Comparison of ENCODE assay signal across 9 cellular contexts in genomic region chr17:58328195-58329034, GRCh38.
A peak's percentile ranks its signal among the peaks of the same experiment; 100 is the strongest.
DNase-seq lines count a peak whose midpoint lies in the region; ATAC-seq and TF ChIP-seq lines count a peak whose summit lies in the region.
"Had no signal": no experiment of that assay in that cellular context is flagged by ENCODE, and none has a peak within 500 bp of the region (broad histone marks: within the 10 kb centered on the region; RNA-seq: fewer than 3 reads in every experiment).

TSS of gene TSPOAP1 (minus strand) at chr17:58328795. CDS start at chr17:58327920, 875 bp downstream.

- no peaks in the 10 kb centered on the region for H3K36me3 ChIP-seq in subcutaneous abdominal adipose tissue (ENCODE audit: control insufficient read depth in 5 of 5, insufficient read depth in 5 of 5, low read length in 5 of 5)
- H3K36me3 ChIP-seq: HAP-1 had no signal

- TF ChIP-seq CTCF in nephron (IDR thresholded peaks at IDR 0.05; ENCODE audit: unreplicated experiment in 3 of 3): no peak

- H3K4me1 ChIP-seq in subcutaneous abdominal adipose tissue (ENCODE audit: control insufficient read depth in 5 of 5, insufficient read depth in 5 of 5, low read length in 5 of 5): peaks cover 2 to 44% (median 16%) of the 10 kb centered on the region in 5 donors
- H3K4me1 ChIP-seq: HAP-1 had no signal

- H3K36me3 Mint-ChIP-seq in T-helper 2 cell treated with Interferon-gamma antibody and Interleukin-4, amounts not matched to agents 5 μg/mL and 100 μg/mL, for 36 hours (ENCODE audit: low read depth): peaks cover 51% of the 10 kb centered on the region
- H3K36me3 Mint-ChIP-seq in nephron (ENCODE audit: low read depth): no peaks in the 10 kb centered on the region

- no peaks in the 10 kb centered on the region for H3K9me3 ChIP-seq in subcutaneous abdominal adipose tissue (ENCODE audit: control insufficient read depth in 5 of 5, low read length in 5 of 5)
- H3K9me3 ChIP-seq: HAP-1 had no signal

- ATAC-seq in HG02610 (IDR thresholded peaks at IDR 0.05; ENCODE audit: unreplicated experiment) (peak; percentile 24), HG03196 (IDR thresholded peaks at IDR 0.05; ENCODE audit: unreplicated experiment) (no peak)

- H3K27ac Mint-ChIP-seq in T-helper 2 cell treated with Interferon-gamma antibody and Interleukin-4, amounts not matched to agents 5 μg/mL and 100 μg/mL, for 36 hours: peak within 1 kb of the TSS; percentile 92
- peak within 1 kb of the TSS in 2 of 3 experiments; percentile 26 to 36 for H3K27ac Mint-ChIP-seq in nephron

- peaks cover 34% of the 10 kb centered on the region for H3K4me1 Mint-ChIP-seq in T-helper 2 cell treated with Interferon-gamma antibody and Interleukin-4, amounts not matched to agents 5 μg/mL and 100 μg/mL, for 36 hours (ENCODE audit: low read depth)
- peaks cover 23% of the 10 kb centered on the region for H3K4me1 Mint-ChIP-seq in nephron

- no peaks in the 10 kb centered on the region for H3K9me3 Mint-ChIP-seq in T-helper 2 cell treated with Interferon-gamma antibody and Interleukin-4, amounts not matched to agents 5 μg/mL and 100 μg/mL, for 36 hours
- H3K9me3 Mint-ChIP-seq in nephron: no peaks in the 10 kb centered on the region

- H3K27me3 ChIP-seq in subcutaneous abdominal adipose tissue (ENCODE audit: control insufficient read depth in 5 of 5, insufficient read depth in 4 of 5, low read length in 5 of 5): peaks cover 21 to 54% (median 26%) of the 10 kb centered on the region in 5 donors

- peak within 1 kb of the TSS; percentile 85 for H3K27ac ChIP-seq in caudate nucleus (ENCODE audit: low read depth, low read length)
- no peak within 1 kb of the TSS for H3K27ac ChIP-seq in subcutaneous abdominal adipose tissue (ENCODE audit: low read depth, low read length)

- DNase-seq in EH (ENCODE audit: low read depth) (peak; percentile 15), caudate nucleus (lab: John Stamatoyannopoulos, UW) (peak in 47 of 61 donors; percentile 28 to 84 (median 60)), NCI-H1092 (lab: John Stamatoyannopoulos, UW) (no peak)
- peak; percentile 83 for DNase-seq in T-helper 2 cell treated with Interferon-gamma antibody and Interleukin-4, amounts not matched to agents 5 μg/mL and 100 μg/mL, for 36 hours (ENCODE audit: low spot score)

- H3K4me3 ChIP-seq in subcutaneous abdominal adipose tissue (ENCODE audit: low read depth in 1 of 5, low read length in 5 of 5): peak within 1 kb of the TSS in 3 of 5 donors; percentile 2 to 22 (median 15)
- H3K4me3 ChIP-seq: HAP-1 had no signal

- H3K9ac ChIP-seq in subcutaneous abdominal adipose tissue (ENCODE audit: low read length in 5 of 5): no peak within 1 kb of the TSS

- peak within 1 kb of the TSS; percentile 99 for H3K4me3 Mint-ChIP-seq in T-helper 2 cell treated with Interferon-gamma antibody and Interleukin-4, amounts not matched to agents 5 μg/mL and 100 μg/mL, for 36 hours
- H3K4me3 Mint-ChIP-seq in nephron: peak within 1 kb of the TSS; percentile 65 to 72 (median 67)

- peaks cover 11% of the 10 kb centered on the region for H3K27me3 Mint-ChIP-seq in T-helper 2 cell treated with Interferon-gamma antibody and Interleukin-4, amounts not matched to agents 5 μg/mL and 100 μg/mL, for 36 hours (ENCODE audit: low read depth)
- H3K27me3 Mint-ChIP-seq in nephron (ENCODE audit: low read depth): peaks cover 4% of the 10 kb centered on the region
